Comparison of ENCODE assay signal across 16 cellular contexts in the genomic region with DNA sequence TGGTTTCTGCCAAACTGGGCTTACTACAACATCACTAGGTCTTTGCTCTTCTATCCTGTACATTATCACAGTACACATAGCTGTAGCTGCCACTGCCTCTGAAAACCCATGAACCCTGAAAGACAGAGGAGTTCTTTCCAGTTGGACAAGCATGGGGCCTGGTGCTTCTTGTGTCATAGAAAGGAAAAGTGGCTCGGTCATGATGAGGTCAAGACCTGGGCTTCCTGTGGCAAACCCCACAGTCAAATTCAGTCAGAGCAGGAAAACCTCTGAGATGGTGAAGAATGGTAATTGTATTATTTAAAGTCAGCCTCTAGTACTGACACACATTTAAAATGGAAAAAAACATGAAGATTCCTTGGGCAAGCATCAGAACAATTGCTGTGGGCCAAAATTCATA.
A peak's percentile ranks its signal among the peaks of the same experiment; 100 is the strongest.
DNase-seq lines count a peak whose midpoint lies in the region; ATAC-seq and TF ChIP-seq lines count a peak whose summit lies in the region.
"Had no signal": no experiment of that assay in that cellular context is flagged by ENCODE, and none has a peak within 500 bp of the region (broad histone marks: within the 10 kb centered on the region; RNA-seq: fewer than 3 reads in every experiment).

No MANE protein-coding gene starts in this region.

- peak; percentile 84 for ATAC-seq in GM19351 (IDR thresholded peaks at IDR 0.05; ENCODE audit: unreplicated experiment)
- ATAC-seq in HG02759 (IDR thresholded peaks at IDR 0.05; ENCODE audit: unreplicated experiment), result peak; percentile 76
- no peak for ATAC-seq in lower lobe of right lung
- ATAC-seq: left lung, right cardiac atrium had no signal

- no peaks in the 10 kb centered on the region for H3K27me3 ChIP-seq in lower lobe of right lung (ENCODE audit: low read depth)
- H3K27me3 ChIP-seq: adrenal gland, left lung, SJCRH30 had no signal

- intact Hi-C loops in lower lobe of right lung (cut with DNase I), result no loop called here

- no peak for TF ChIP-seq CTCF in GM12865 (IDR thresholded peaks at IDR 0.05; ENCODE audit: insufficient read depth, low read depth, low read length, missing control alignments)
- no peak for TF ChIP-seq CTCF in lower lobe of right lung (IDR thresholded peaks at IDR 0.05)
- TF ChIP-seq CTCF in foreskin fibroblast (IDR thresholded peaks at IDR 0.05; ENCODE audit: low read depth, low read length), result no peak

- H3K27ac ChIP-seq in lower lobe of right lung, result no peak overlapping the region
- H3K27ac ChIP-seq: adrenal gland, left lung, SJCRH30 had no signal

- no peaks in the 10 kb centered on the region for H3K9me3 ChIP-seq in lower lobe of right lung
- H3K9me3 ChIP-seq: adrenal gland, left lung, SJCRH30 had no signal

- H3K36me3 ChIP-seq in lower lobe of right lung, result no peaks in the 10 kb centered on the region
- H3K36me3 ChIP-seq: adrenal gland, left lung, SJCRH30 had no signal

- DNase-seq in GM12865 (ENCODE audit: low read depth) (peak; percentile 46), M059J (ENCODE audit: low read depth) (peak; percentile 51), lower lobe of right lung (no peak), inferior parietal cortex (ENCODE audit: extremely low spot score) (no peak), foreskin fibroblast (no peak), germinal center (ENCODE audit: low spot score) (no peak)
- DNase-seq: activated CD8-positive, alpha-beta memory T cell treated with anti-CD3 and anti-CD28 coated beads, Interleukin-2, amount 50 U/mL, for 4 hours; adrenal gland; DMS79 treated with DMSO at 0.1 percent for 48 hours; left lung; nephron progenitor cell; right cardiac atrium; SJCRH30; stimulated activated CD4-positive, alpha-beta T cell treated with anti-CD3 and anti-CD28 coated beads, Interleukin-4, amount 100 ng/mL, for 4 hours had no signal

- no peaks in the 10 kb centered on the region for H3K4me1 ChIP-seq in lower lobe of right lung
- H3K4me1 ChIP-seq: adrenal gland, left lung, SJCRH30 had no signal

- H3K4me3 ChIP-seq in GM12865 (ENCODE audit: low read depth, low read length) (no peak overlapping the region), lower lobe of right lung (no peak overlapping the region), foreskin fibroblast (ENCODE audit: low read depth in 1 of 2, low read length in 2 of 2) (no peak overlapping the region)
- H3K4me3 ChIP-seq: adrenal gland, left lung, SJCRH30 had no signal

Comparison
In these comparisons a context has a peak if more than half of its experiments do, and no peak if none do; other contexts are left out.
1. DNase-seq: peak in GM12865 (single experiment) and M059J (single experiment); none in lower lobe of right lung (single experiment), inferior parietal cortex (single experiment), foreskin fibroblast (0 of 2) and germinal center (single experiment).
2. ATAC-seq: peak in GM19351 (single experiment) and HG02759 (single experiment); none in lower lobe of right lung (0 of 2).